Comparison of ENCODE assay signal across 14 cellular contexts in genomic region chr3:64815195-64815627, GRCh38.
DNase-seq lines count a peak whose midpoint lies in the region; ATAC-seq and TF ChIP-seq lines count a peak whose summit lies in the region.
"Had no signal": no experiment of that assay in that cellular context is flagged by ENCODE, and none has a peak within 500 bp of the region (broad histone marks: within the 10 kb centered on the region; RNA-seq: fewer than 3 reads in every experiment).

No MANE protein-coding gene starts in this region.

- H3K27me3 Mint-ChIP-seq in brain = peaks cover 7% of the 10 kb centered on the region

- H3K4me3 ChIP-seq in heart right ventricle = peak overlapping the region in 1 of 10 donors; percentile 28
- H3K4me3 ChIP-seq: colonic mucosa, K562 had no signal

- H3K27me3 ChIP-seq in heart right ventricle = no peaks in the 10 kb centered on the region
- H3K27me3 ChIP-seq: colonic mucosa had no signal

- peak overlapping the region in 9 of 10 donors; percentile 24 to 72 (median 54) for H3K27ac ChIP-seq in heart right ventricle
- H3K27ac ChIP-seq in RWPE1 = no peak overlapping the region
- H3K27ac ChIP-seq: colonic mucosa had no signal

- POLR2A ChIA-PET in RWPE1 (lab: Yijun Ruan, JAX; ENCODE audit: low non-redundant PET) = no interaction called here

- H3K4me1 Mint-ChIP-seq in brain = peaks cover 47% of the 10 kb centered on the region

- CTCF ChIA-PET in RWPE1 (lab: Yijun Ruan, JAX) = no interaction called here

- peak; percentile 30 for DNase-seq in AG20443 (ENCODE audit: low spot score)
- peak in 1 of 2 donors; percentile 36 for DNase-seq in heart right ventricle
- DNase-seq in omental fat pad (ENCODE audit: low spot score) = no peak
- DNase-seq in cerebellum (ENCODE audit: low spot score) = no peak
- DNase-seq in RWPE1 (ENCODE audit: low spot score) = no peak
- no peak for DNase-seq in GM13976 (ENCODE audit: low spot score)
- no peak for DNase-seq in medulla oblongata (ENCODE audit: extremely low spot score)
- DNase-seq: activated CD4-positive, alpha-beta T cell treated with anti-CD3 and anti-CD28 coated beads, Interleukin-2, amount 50 U/mL, for 1 hour; colonic mucosa; DND-41; NCI-H1930; stimulated activated CD4-positive, alpha-beta T cell treated with anti-CD3 and anti-CD28 coated beads, Interleukin-12 subunit alpha, Interleukin-12 subunit beta, amount 100 ng/mL, for 4 hours had no signal

- peaks cover 5% of the 10 kb centered on the region for H3K36me3 Mint-ChIP-seq in brain

- peak overlapping the region in 4 of 5 experiments; percentile 72 to 90 (median 74) for H3K27ac Mint-ChIP-seq in brain

- intact Hi-C loops in heart right ventricle (cut with DNase I) = loop anchor here in 2 of 10 donors (10.0 kb wide), 1 partner anchor 90 kb away; no protein-coding TSS in a partner anchor

- peaks cover 0 to 37% (median 29%) of the 10 kb centered on the region in 9 donors for H3K4me1 ChIP-seq in heart right ventricle

- WGBS in heart right ventricle, 2 donors = 11 to 17% methylated on average over 3 of the region's 3 CpGs

- H3K4me3 Mint-ChIP-seq in brain = peak overlapping the region in 1 of 5 experiments; percentile 37

- peaks cover 0 to 4% (median 2%) of the 10 kb centered on the region in 5 experiments for H3K9me3 Mint-ChIP-seq in brain

- in situ Hi-C loops in GM13976 (cut with MboI; ENCODE audit: low sequenced_read_pairs, unreplicated experiment) = no loop called here

- H3K9me3 ChIP-seq in heart right ventricle = no peaks in the 10 kb centered on the region
- H3K9me3 ChIP-seq: colonic mucosa had no signal

- peaks cover 0 to 13% (median 0%) of the 10 kb centered on the region in 9 donors for H3K36me3 ChIP-seq in heart right ventricle
- H3K36me3 ChIP-seq: colonic mucosa had no signal

- TF ChIP-seq CTCF in brain (conservative IDR thresholded peaks at IDR 0.05) (no peak), heart right ventricle (IDR thresholded peaks at IDR 0.05) (peak in 2 of 9 donors; percentile 16 to 19), omental fat pad (IDR thresholded peaks at IDR 0.05) (no peak), RWPE1 (conservative IDR thresholded peaks at IDR 0.05; ENCODE audit: low read depth) (no peak), GM13976 (IDR thresholded peaks at IDR 0.05; ENCODE audit: borderline replicate concordance, control extremely low read depth, extremely low read depth, insufficient read depth, missing control alignments) (no peak)

- ATAC-seq in heart right ventricle (peak in 7 of 8 donors; percentile 83 to 92 (median 86)), omental fat pad (ENCODE audit: low FRiP score) (peak; percentile 75)
- ATAC-seq: K562 had no signal
